Comparison of ENCODE assay signal across 13 cellular contexts in genomic region chr21:41751621-41752020, GRCh38. TPM values are rescaled to one million over a fixed set of nuclear protein-coding genes. Genes with fewer than 3 reads are reported as not detected.
DNase-seq lines count a peak whose midpoint lies in the region; ATAC-seq and TF ChIP-seq lines count a peak whose summit lies in the region.
"Had no signal": no experiment of that assay in that cellular context is flagged by ENCODE, and none has a peak within 500 bp of the region (broad histone marks: within the 10 kb centered on the region; RNA-seq: fewer than 3 reads in every experiment).

No MANE protein-coding gene starts in this region.

- no peak for TF ChIP-seq CTCF in left ventricle myocardium inferior (IDR thresholded peaks at IDR 0.05; ENCODE audit: borderline replicate concordance)
- no peak for TF ChIP-seq CTCF in right atrium auricular region (IDR thresholded peaks at IDR 0.05)
- TF ChIP-seq CTCF in VCaP (conservative IDR thresholded peaks at IDR 0.05), result no peak
- no peak for TF ChIP-seq CTCF in lung (IDR thresholded peaks at IDR 0.05; ENCODE audit: control extremely low read depth, extremely low read depth)

- H3K4me3 ChIP-seq in left ventricle myocardium inferior, result no peak overlapping the region
- H3K4me3 ChIP-seq in right atrium auricular region, result no peak overlapping the region
- H3K4me3 ChIP-seq in lung, result no peak overlapping the region

- H3K4me3 Mint-ChIP-seq in T-helper 2 cell treated with Interferon-gamma antibody and Interleukin-4, amounts not matched to agents 5 μg/mL and 100 μg/mL, for 36 hours, result no peak overlapping the region
- H3K4me3 Mint-ChIP-seq in immature natural killer cell, result no peak overlapping the region
- H3K4me3 Mint-ChIP-seq: stimulated activated memory B cell treated with anti-CD40 and anti-IgM and Interleukin-4, amounts not matched to agents 10 μg/mL and 1 μg/mL and 100 μg/mL, for 72 hours had no signal

- H3K4me1 ChIP-seq in left ventricle myocardium inferior (no peaks in the 10 kb centered on the region), right atrium auricular region (peaks cover 0 to 13% of the 10 kb centered on the region in 2 donors), lung (ENCODE audit: control insufficient read depth in 2 of 2, insufficient read depth in 2 of 2, low read length in 2 of 2) (peaks cover 0 to 4% of the 10 kb centered on the region in 2 donors)

- H3K36me3 Mint-ChIP-seq in T-helper 2 cell treated with Interferon-gamma antibody and Interleukin-4, amounts not matched to agents 5 μg/mL and 100 μg/mL, for 36 hours (ENCODE audit: low read depth), result no peaks in the 10 kb centered on the region
- H3K36me3 Mint-ChIP-seq in immature natural killer cell, result no peaks in the 10 kb centered on the region
- H3K36me3 Mint-ChIP-seq: stimulated activated memory B cell treated with anti-CD40 and anti-IgM and Interleukin-4, amounts not matched to agents 10 μg/mL and 1 μg/mL and 100 μg/mL, for 72 hours had no signal

- intact Hi-C loops in left ventricle myocardium inferior (cut with micrococcal nuclease) (no loop called here), Right ventricle myocardium superior (cut with DNase I) (no loop called here)

- H3K27ac Mint-ChIP-seq in T-helper 2 cell treated with Interferon-gamma antibody and Interleukin-4, amounts not matched to agents 5 μg/mL and 100 μg/mL, for 36 hours, result no peak overlapping the region
- no peak overlapping the region for H3K27ac Mint-ChIP-seq in immature natural killer cell
- H3K27ac Mint-ChIP-seq: stimulated activated memory B cell treated with anti-CD40 and anti-IgM and Interleukin-4, amounts not matched to agents 10 μg/mL and 1 μg/mL and 100 μg/mL, for 72 hours had no signal

- H3K27me3 ChIP-seq in left ventricle myocardium inferior (ENCODE audit: low read depth), result peaks cover 65% of the 10 kb centered on the region
- no peaks in the 10 kb centered on the region for H3K27me3 ChIP-seq in right atrium auricular region
- H3K27me3 ChIP-seq in lung (ENCODE audit: control insufficient read depth, insufficient read depth), result no peaks in the 10 kb centered on the region

- H3K27me3 Mint-ChIP-seq in T-helper 2 cell treated with Interferon-gamma antibody and Interleukin-4, amounts not matched to agents 5 μg/mL and 100 μg/mL, for 36 hours (ENCODE audit: low read depth), result no peaks in the 10 kb centered on the region
- H3K27me3 Mint-ChIP-seq in immature natural killer cell (ENCODE audit: low read depth in 3 of 3), result peaks cover 0 to 4% (median 2%) of the 10 kb centered on the region in 3 donors

- H3K27ac ChIP-seq in left ventricle myocardium inferior (replicated peaks) (no peak overlapping the region), right atrium auricular region (no peak overlapping the region), VCaP (peak overlapping the region; percentile 73), lung (ENCODE audit: low read depth in 1 of 2, low read length in 1 of 2) (peak overlapping the region in 1 of 2 donors; percentile 11)
- H3K27ac ChIP-seq: HL-60 had no signal

- H3K4me1 Mint-ChIP-seq in T-helper 2 cell treated with Interferon-gamma antibody and Interleukin-4, amounts not matched to agents 5 μg/mL and 100 μg/mL, for 36 hours (ENCODE audit: low read depth), result no peaks in the 10 kb centered on the region
- H3K4me1 Mint-ChIP-seq in immature natural killer cell, result no peaks in the 10 kb centered on the region
- H3K4me1 Mint-ChIP-seq: stimulated activated memory B cell treated with anti-CD40 and anti-IgM and Interleukin-4, amounts not matched to agents 10 μg/mL and 1 μg/mL and 100 μg/mL, for 72 hours had no signal

- WGBS in lung, 2 donors, result 46 to 66% methylated on average over 11 of the region's 11 CpGs

- H3K36me3 ChIP-seq in left ventricle myocardium inferior (no peaks in the 10 kb centered on the region), right atrium auricular region (no peaks in the 10 kb centered on the region), lung (ENCODE audit: control insufficient read depth in 2 of 2, insufficient read depth in 2 of 2, low read length in 2 of 2) (peaks cover 0 to 4% of the 10 kb centered on the region in 2 donors)

- DNase-seq in left ventricle myocardium inferior, result peak; percentile 4
- no peak for DNase-seq in right atrium auricular region (ENCODE audit: low spot score)
- peak; percentile 72 for DNase-seq in lung (ENCODE audit: low spot score)
- no peak for DNase-seq in T-helper 2 cell treated with Interferon-gamma antibody and Interleukin-4, amounts not matched to agents 5 μg/mL and 100 μg/mL, for 36 hours (ENCODE audit: low spot score)
- DNase-seq in Right ventricle myocardium superior, result no peak
- no peak for DNase-seq in immature natural killer cell
- DNase-seq: activated CD4-positive, alpha-beta T cell treated with anti-CD3 and anti-CD28 coated beads for 1 hour; activated naive CD4-positive, alpha-beta T cell treated with Interleukin-2 at 50 U/mL for 16 hours had no signal

- H3K9me3 ChIP-seq in left ventricle myocardium inferior (replicated peaks) (no peaks in the 10 kb centered on the region), right atrium auricular region (no peaks in the 10 kb centered on the region), lung (ENCODE audit: control insufficient read depth in 2 of 2, insufficient read depth in 1 of 2, low read length in 1 of 2) (no peaks in the 10 kb centered on the region)

- ATAC-seq in lung (ENCODE audit: insufficient read depth, low FRiP score), result peak; percentile 12
- no peak for ATAC-seq in Right ventricle myocardium superior (ENCODE audit: poor library complexity)
- no peak for ATAC-seq in HG03108 (IDR thresholded peaks at IDR 0.05; ENCODE audit: unreplicated experiment)
- ATAC-seq: Right ventricle myocardium inferior; stimulated activated memory B cell treated with anti-CD40 and anti-IgM and Interleukin-4, amounts not matched to agents 10 μg/mL and 1 μg/mL and 100 μg/mL, for 72 hours had no signal

- no peaks in the 10 kb centered on the region for H3K9me3 Mint-ChIP-seq in T-helper 2 cell treated with Interferon-gamma antibody and Interleukin-4, amounts not matched to agents 5 μg/mL and 100 μg/mL, for 36 hours
- no peaks in the 10 kb centered on the region for H3K9me3 Mint-ChIP-seq in immature natural killer cell
- H3K9me3 Mint-ChIP-seq: stimulated activated memory B cell treated with anti-CD40 and anti-IgM and Interleukin-4, amounts not matched to agents 10 μg/mL and 1 μg/mL and 100 μg/mL, for 72 hours had no signal

RNA-seq across cellular contexts. Expression of gene RIPK4, which starts 15.2 kb away (rescaled TPM):
- 0.11 TPM for total RNA-seq in left ventricle myocardium inferior
- 1 to 10 TPM; 2.1 to 3.5 TPM for total RNA-seq in right atrium auricular region
- total RNA-seq in lung, result 10 to 100 TPM; 12.9 to 21.6 TPM
- polyA plus RNA-seq in lung, result 1 to 10 TPM; 5.0 to 5.3 TPM
- total RNA-seq in Right ventricle myocardium superior, result 0.08 TPM
- not detected for polyA plus RNA-seq in immature natural killer cell

Comparison
In these comparisons a context has a peak if more than half of its experiments do, and no peak if none do; other contexts are left out.
1. DNase-seq: peak in left ventricle myocardium inferior (single experiment) and lung (single experiment); none in right atrium auricular region (single experiment), T-helper 2 cell treated with Interferon-gamma antibody and Interleukin-4, amounts not matched to agents 5 μg/mL and 100 μg/mL, for 36 hours (single experiment), Right ventricle myocardium superior (single experiment) and immature natural killer cell (0 of 3).